Comparison of ENCODE assay signal across 26 cellular contexts in the genomic region with DNA sequence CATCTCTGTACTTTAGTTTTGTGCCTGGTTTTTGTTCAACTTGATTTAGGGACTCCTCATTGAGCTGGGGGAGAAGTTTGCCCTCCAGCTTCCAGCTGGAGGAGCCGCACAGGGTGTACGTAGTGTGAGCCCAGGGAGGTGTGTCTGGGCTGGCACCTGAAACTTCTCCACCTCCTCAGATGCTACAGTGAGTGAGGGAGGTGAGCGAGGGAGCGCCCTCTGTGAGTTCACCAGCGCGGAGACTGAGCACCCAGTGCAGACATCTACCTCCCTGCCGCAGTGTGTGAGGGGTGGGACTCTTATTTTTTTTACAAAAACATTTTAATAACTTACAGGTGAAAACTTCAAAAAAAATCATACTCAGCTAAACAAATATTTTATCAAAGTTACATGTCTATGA.
"Had no signal": no experiment of that assay in that cellular context is flagged by ENCODE, and none has a peak within 500 bp of the region (broad histone marks: within the 10 kb centered on the region; RNA-seq: fewer than 3 reads in every experiment).

No MANE protein-coding gene starts in this region.

- H3K36me3 ChIP-seq: ascending aorta, breast epithelium, cardiac muscle cell, colonic mucosa, gastrocnemius medialis had no signal

- H3K9me3 ChIP-seq: ascending aorta, breast epithelium, colonic mucosa, gastrocnemius medialis had no signal

- ATAC-seq: activated naive CD4-positive, alpha-beta T cell treated with anti-CD3 and anti-CD28 coated beads, Interleukin-2, amount 50 U/mL, for 72 hours; activated T-cell treated with anti-CD3 and anti-CD28 coated beads, Interleukin-2, amount 50 U/mL, for 72 hours; gastrocnemius medialis had no signal

- H3K4me3 ChIP-seq: ascending aorta, breast epithelium, cardiac muscle cell, colonic mucosa, gastrocnemius medialis had no signal

- H3K27me3 ChIP-seq: ascending aorta, breast epithelium, cardiac muscle cell, colonic mucosa, gastrocnemius medialis had no signal

- H3K27me3 Mint-ChIP-seq: activated CD4-positive, alpha-beta memory T cell treated with anti-CD3 and anti-CD28 coated beads, Interleukin-2, amount 10 ng/mL, durations not matched to agents 7 days and 5 days; brain had no signal

- DNase-seq: activated CD4-positive, alpha-beta memory T cell treated with anti-CD3 and anti-CD28 coated beads, Interleukin-2, amount 10 ng/mL, durations not matched to agents 7 days and 5 days; activated CD4-positive, alpha-beta T cell treated with anti-CD3 and anti-CD28 coated beads for 1 hour; activated CD4-positive, alpha-beta T cell treated with anti-CD3 and anti-CD28 coated beads for 4 hours; activated CD4-positive, alpha-beta T cell treated with anti-CD3 and anti-CD28 coated beads, Interleukin-2, amount 10 ng/mL, durations not matched to agents 7 days and 5 days; activated CD4-positive, alpha-beta T cell treated with anti-CD3 and anti-CD28 coated beads, Interleukin-2, amount 50 U/mL, for 4 hours; activated CD8-positive, alpha-beta memory T cell treated with anti-CD3 and anti-CD28 coated beads, Interleukin-2, amount 50 U/mL, for 48 hours; activated gamma-delta T cell; activated naive CD4-positive, alpha-beta T cell; activated naive CD4-positive, alpha-beta T cell treated with anti-CD3 and anti-CD28 coated beads, Interleukin-2, amount 10 ng/mL, durations not matched to agents 7 days and 5 days; activated naive CD8-positive, alpha-beta T cell treated with anti-CD3 and anti-CD28 coated beads, Interleukin-2, amount 10 ng/mL, durations not matched to agents 7 days and 5 days; activated T-cell treated with anti-CD3 and anti-CD28 coated beads for 4 hours; activated T-cell treated with anti-CD3 and anti-CD28 coated beads, Interleukin-2, amount 50 U/mL, for 24 hours; activated T-cell treated with anti-CD3 and anti-CD28 coated beads, Interleukin-2, amount 50 U/mL, for 72 hours; central memory CD4-positive, alpha-beta T cell; cerebellar nuclear complex; colonic mucosa; effector CD8-positive, alpha-beta T cell; foreskin fibroblast; gastrocnemius medialis; T-helper 2 cell had no signal

- H3K9me3 Mint-ChIP-seq: activated CD4-positive, alpha-beta memory T cell treated with anti-CD3 and anti-CD28 coated beads, Interleukin-2, amount 10 ng/mL, durations not matched to agents 7 days and 5 days; activated CD4-positive, alpha-beta T cell treated with anti-CD3 and anti-CD28 coated beads, Interleukin-2, amount 10 ng/mL, durations not matched to agents 7 days and 5 days; activated naive CD4-positive, alpha-beta T cell treated with anti-CD3 and anti-CD28 coated beads, Interleukin-2, amount 10 ng/mL, durations not matched to agents 7 days and 5 days; activated naive CD4-positive, alpha-beta T cell treated with anti-CD3 and anti-CD28 coated beads, Interleukin-2, amount 50 U/mL, for 72 hours; activated naive CD8-positive, alpha-beta T cell treated with anti-CD3 and anti-CD28 coated beads, Interleukin-2, amount 10 ng/mL, durations not matched to agents 7 days and 5 days; activated T-cell treated with anti-CD3 and anti-CD28 coated beads, Interleukin-2, amount 50 U/mL, for 24 hours; activated T-cell treated with anti-CD3 and anti-CD28 coated beads, Interleukin-2, amount 50 U/mL, for 72 hours had no signal

- H3K4me1 ChIP-seq: ascending aorta, breast epithelium, colonic mucosa, gastrocnemius medialis had no signal

- H3K36me3 Mint-ChIP-seq: activated naive CD4-positive, alpha-beta T cell treated with anti-CD3 and anti-CD28 coated beads, Interleukin-2, amount 10 ng/mL, durations not matched to agents 7 days and 5 days; activated naive CD4-positive, alpha-beta T cell treated with anti-CD3 and anti-CD28 coated beads, Interleukin-2, amount 50 U/mL, for 72 hours; activated naive CD8-positive, alpha-beta T cell treated with anti-CD3 and anti-CD28 coated beads, Interleukin-2, amount 10 ng/mL, durations not matched to agents 7 days and 5 days; brain had no signal

- H3K27ac Mint-ChIP-seq: activated CD4-positive, alpha-beta memory T cell treated with anti-CD3 and anti-CD28 coated beads, Interleukin-2, amount 10 ng/mL, durations not matched to agents 7 days and 5 days; activated CD4-positive, alpha-beta T cell treated with anti-CD3 and anti-CD28 coated beads, Interleukin-2, amount 10 ng/mL, durations not matched to agents 7 days and 5 days; activated naive CD4-positive, alpha-beta T cell treated with anti-CD3 and anti-CD28 coated beads, Interleukin-2, amount 10 ng/mL, durations not matched to agents 7 days and 5 days; activated naive CD4-positive, alpha-beta T cell treated with anti-CD3 and anti-CD28 coated beads, Interleukin-2, amount 50 U/mL, for 72 hours; activated naive CD8-positive, alpha-beta T cell treated with anti-CD3 and anti-CD28 coated beads, Interleukin-2, amount 10 ng/mL, durations not matched to agents 7 days and 5 days; activated T-cell treated with anti-CD3 and anti-CD28 coated beads, Interleukin-2, amount 50 U/mL, for 24 hours; activated T-cell treated with anti-CD3 and anti-CD28 coated beads, Interleukin-2, amount 50 U/mL, for 72 hours had no signal

- H3K4me3 Mint-ChIP-seq: activated CD4-positive, alpha-beta memory T cell treated with anti-CD3 and anti-CD28 coated beads, Interleukin-2, amount 10 ng/mL, durations not matched to agents 7 days and 5 days; activated CD4-positive, alpha-beta T cell treated with anti-CD3 and anti-CD28 coated beads, Interleukin-2, amount 10 ng/mL, durations not matched to agents 7 days and 5 days; activated naive CD4-positive, alpha-beta T cell treated with anti-CD3 and anti-CD28 coated beads, Interleukin-2, amount 10 ng/mL, durations not matched to agents 7 days and 5 days; activated naive CD8-positive, alpha-beta T cell treated with anti-CD3 and anti-CD28 coated beads, Interleukin-2, amount 10 ng/mL, durations not matched to agents 7 days and 5 days; activated T-cell treated with anti-CD3 and anti-CD28 coated beads, Interleukin-2, amount 50 U/mL, for 24 hours; activated T-cell treated with anti-CD3 and anti-CD28 coated beads, Interleukin-2, amount 50 U/mL, for 72 hours; brain had no signal

- H3K4me1 Mint-ChIP-seq: activated naive CD8-positive, alpha-beta T cell treated with anti-CD3 and anti-CD28 coated beads, Interleukin-2, amount 10 ng/mL, durations not matched to agents 7 days and 5 days had no signal

- H3K27ac ChIP-seq: ascending aorta, breast epithelium, cardiac muscle cell, colonic mucosa, epithelial cell of prostate, gastrocnemius medialis had no signal
